In the genomic region with DNA sequence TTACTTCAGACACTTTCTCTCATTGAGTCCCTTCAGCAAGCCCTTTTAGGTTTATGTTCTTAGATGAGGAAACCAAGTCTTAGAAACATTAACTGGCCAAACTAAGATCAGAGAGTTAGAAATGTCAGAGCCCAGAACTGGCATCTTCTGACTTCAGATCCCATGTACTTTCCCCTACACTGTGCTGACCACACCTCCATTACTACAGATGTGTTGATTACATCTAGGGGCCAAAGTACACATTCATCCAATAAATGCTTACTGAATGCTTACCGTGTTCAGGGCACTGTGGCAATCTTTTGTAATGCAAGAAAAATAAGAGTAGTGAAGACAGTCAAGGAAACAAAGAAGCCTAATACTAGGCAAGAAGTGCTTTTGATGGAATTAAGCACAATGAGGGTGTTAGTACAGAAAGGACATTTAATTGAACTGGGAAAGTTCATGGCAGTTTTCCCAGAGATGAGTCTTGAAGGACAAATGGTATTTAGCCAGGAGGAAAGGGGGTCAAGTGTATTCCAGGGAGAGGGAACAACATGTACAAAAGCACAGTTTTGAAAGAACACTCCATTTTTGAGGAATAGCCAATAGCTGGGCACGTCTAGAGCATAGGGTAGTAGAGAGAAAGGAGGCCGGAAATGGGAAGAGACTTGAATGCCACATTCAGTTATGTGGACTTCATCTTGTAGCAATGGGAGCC, we compare ENCODE assay signal across 18 cellular contexts.
DNase-seq lines count a peak whose midpoint lies in the region; ATAC-seq, FAIRE-seq and TF ChIP-seq lines count a peak whose summit lies in the region.
"Had no signal": no experiment of that assay in that cellular context is flagged by ENCODE, and none has a peak within 500 bp of the region (broad histone marks: within the 10 kb centered on the region; RNA-seq: fewer than 3 reads in every experiment).

No MANE protein-coding gene starts in this region.

- peak overlapping the region; percentile 40 for H2BK20ac ChIP-seq in IMR-90 (ENCODE audit: low read depth, low read length)

- POLR2A ChIA-PET in IMR-90 (lab: Charles Lee; ENCODE audit: unreplicated experiment) (no interaction called here), HepG2 (lab: Yijun Ruan, JAX) (no interaction called here)

- TF ChIP-seq CTCF in IMR-90 (conservative IDR thresholded peaks at IDR 0.05; ENCODE audit: low read depth, low read length) (no peak), HepG2 (CRISPR knock-in tag; IDR thresholded peaks at IDR 0.05) (no peak), lower leg skin (IDR thresholded peaks at IDR 0.05) (no peak), GM13976 (IDR thresholded peaks at IDR 0.05; ENCODE audit: borderline replicate concordance, control extremely low read depth, extremely low read depth, insufficient read depth, missing control alignments) (no peak)

- DNase-seq in IMR-90 = no peak
- DNase-seq in cerebellum (ENCODE audit: low spot score) = peak; percentile 0
- DNase-seq in HepG2 (ENCODE audit: low spot score) = no peak
- DNase-seq in small intestine = peak; percentile 95
- no peak for DNase-seq in HTR-8/SVneo (ENCODE audit: insufficient read length, low spot score)
- no peak for DNase-seq in NOMO-1 treated with DMSO at 0.1 percent for 48 hours (lab: John Stamatoyannopoulos, UW; ENCODE audit: unreplicated experiment)
- no peak for DNase-seq in lower leg skin (ENCODE audit: low spot score in 2 of 2)
- DNase-seq in GM13976 (ENCODE audit: low spot score) = no peak
- DNase-seq: activated CD8-positive, alpha-beta memory T cell treated with anti-CD3 and anti-CD28 coated beads, Interleukin-2, amount 10 ng/mL, durations not matched to agents 7 days and 5 days; activated naive CD4-positive, alpha-beta T cell treated with anti-CD3 and anti-CD28 coated beads for 36 hours; central memory CD4-positive, alpha-beta T cell; DMS 273 treated with DMSO at 0.1 percent for 48 hours; H7; MG63; NCI-H2107; ovary; thyroid gland had no signal

- no peak overlapping the region for H2AK9ac ChIP-seq in IMR-90 (replicated peaks; ENCODE audit: low read depth, low read length, poor library complexity)

- CTCF ChIA-PET in IMR-90 (lab: Yijun Ruan, JAX) (interaction anchor here (0.7 kb wide), 1 partner anchor 20 kb away, joined by 3 read pairs; no protein-coding TSS in a partner anchor), HepG2 (lab: Yijun Ruan, JAX; ENCODE audit: low intra/inter-chr PET ratio, low total read pairs) (no interaction called here)

- H2AFZ ChIP-seq in IMR-90 (replicated peaks; ENCODE audit: low read length, poor library complexity) = no peak overlapping the region
- no peak overlapping the region for H2AFZ ChIP-seq in HepG2 (ENCODE audit: low read length)

- H2BK5ac ChIP-seq in IMR-90 (ENCODE audit: low read depth, low read length, poor library complexity, severe bottlenecking) = no peak overlapping the region

- H3K36me3 ChIP-seq in IMR-90 (ENCODE audit: control insufficient read depth, insufficient read depth, low read length) (no peaks in the 10 kb centered on the region), HepG2 (replicated peaks in 1 of 2; ENCODE audit: control insufficient read depth in 1 of 2, insufficient read depth in 2 of 2, low read length in 2 of 2) (no peaks in the 10 kb centered on the region), small intestine (ENCODE audit: control insufficient read depth in 2 of 2, insufficient read depth in 2 of 2, low read length in 2 of 2) (no peaks in the 10 kb centered on the region)
- H3K36me3 ChIP-seq: MG63, ovary, thyroid gland had no signal

- peaks cover 11% of the 10 kb centered on the region; the same call in 1 of the 2 replicates for H3K4me1 ChIP-seq in IMR-90 (ENCODE audit: control insufficient read depth, insufficient read depth, low read length)
- H3K4me1 ChIP-seq in HepG2 (ENCODE audit: insufficient read depth, low read length) = no peaks in the 10 kb centered on the region
- peaks cover 3 to 6% of the 10 kb centered on the region in 2 donors for H3K4me1 ChIP-seq in small intestine (ENCODE audit: control insufficient read depth in 2 of 2, insufficient read depth in 1 of 2, low read depth in 1 of 2, low read length in 1 of 2)
- H3K4me1 ChIP-seq: thyroid gland had no signal

- H3K14ac ChIP-seq in IMR-90 (replicated peaks; ENCODE audit: low read depth, low read length) = peak overlapping the region; percentile 60

- no peaks in the 10 kb centered on the region for H3K79me2 ChIP-seq in HepG2 (ENCODE audit: insufficient read depth, low read length)

- TF ChIP-seq EP300 in HepG2 (IDR thresholded peaks at IDR 0.05; ENCODE audit: low read depth in 2 of 2, low read length in 2 of 2) (no peak), HepG2 (CRISPR knock-in tag; IDR thresholded peaks at IDR 0.05; ENCODE audit: borderline replicate concordance) (no peak)

- H3K23ac ChIP-seq in IMR-90 (ENCODE audit: low read depth, low read length) = no peak overlapping the region

- dilution Hi-C loops in IMR-90 (cut with HindIII; ENCODE audit: low sequenced_read_pairs, unreplicated experiment) = no loop called here

- no peak for ATAC-seq in IMR-90 (ENCODE audit: low read depth)
- peak; percentile 46; the same call in 1 of the 3 replicates for ATAC-seq in HepG2
- ATAC-seq: activated CD8-positive, alpha-beta memory T cell treated with anti-CD3 and anti-CD28 coated beads, Interleukin-2, amount 10 ng/mL, durations not matched to agents 7 days and 5 days had no signal

- H4K20me1 ChIP-seq in IMR-90 (ENCODE audit: insufficient read depth, low read length) (no peaks in the 10 kb centered on the region), HepG2 (ENCODE audit: insufficient read depth, low read length) (no peaks in the 10 kb centered on the region; the same call in 1 of the 2 replicates)

- H3K27ac ChIP-seq in IMR-90 (ENCODE audit: insufficient read depth, low read length) = no peak overlapping the region
- H3K27ac ChIP-seq in HepG2 (ENCODE audit: extremely low read length, insufficient read depth, low read length) = no peak overlapping the region
- H3K27ac ChIP-seq in small intestine (ENCODE audit: low read depth in 1 of 2, low read length in 1 of 2) = peak overlapping the region; percentile 61 to 77
- H3K27ac ChIP-seq: HL-60, ovary, thyroid gland had no signal

- FAIRE-seq in HepG2 (lab: Jason Lieb, UNC) (no peak), small intestine (lab: Jason Lieb, UNC) (peak; percentile 39), HTR-8/SVneo (lab: Jason Lieb, UNC) (no peak)

- TF ChIP-seq RAD21 in IMR-90 (IDR thresholded peaks at IDR 0.05; ENCODE audit: low read length) = no peak
- no peak for TF ChIP-seq RAD21 in HepG2 (CRISPR knock-in tag; IDR thresholded peaks at IDR 0.05)

- TF ChIP-seq POLR2A in IMR-90 (IDR thresholded peaks at IDR 0.05; ENCODE audit: low read depth, low read length) (no peak), HepG2 (IDR thresholded peaks at IDR 0.05; ENCODE audit: insufficient read depth in 1 of 2, low read depth in 2 of 2, low read length in 2 of 2) (no peak), lower leg skin (IDR thresholded peaks at IDR 0.05) (no peak)

- H2AK5ac ChIP-seq in IMR-90 (ENCODE audit: low read depth, low read length) = peak overlapping the region; percentile 23; the same call in 1 of the 2 replicates

- H4K5ac ChIP-seq in IMR-90 (ENCODE audit: low read depth, low read length) = peak overlapping the region; percentile 68; the same call in 1 of the 2 replicates

- no peak overlapping the region for H3K56ac ChIP-seq in IMR-90 (ENCODE audit: extremely low read depth, insufficient read depth, low read length)

- H3K4me2 ChIP-seq in IMR-90 (ENCODE audit: low read depth, low read length) (no peak overlapping the region), HepG2 (ENCODE audit: low read depth, low read length) (no peak overlapping the region)

- H2BK120ac ChIP-seq in IMR-90 (ENCODE audit: low read depth, low read length) = peak overlapping the region; percentile 81

- in situ Hi-C loops in IMR-90 (cut with MboI; ENCODE audit: low sequenced_read_pairs) = no loop called here
- in situ Hi-C loops in HepG2 (cut with HindIII; ENCODE audit: extremely low pct_ligation_motif_present, low pct_unique_long_range_greater_than_20kb) = no loop called here
- in situ Hi-C loops in GM13976 (cut with MboI; ENCODE audit: low sequenced_read_pairs, unreplicated experiment) = no loop called here

- H4K91ac ChIP-seq in IMR-90 (ENCODE audit: insufficient read depth, low read depth, low read length) = peak overlapping the region; percentile 60; the same call in 1 of the 2 replicates

- intact Hi-C loops in IMR-90 (cut with micrococcal nuclease) = no loop called here
- intact Hi-C loops in HepG2 (cut with micrococcal nuclease; ENCODE audit: unreplicated experiment) = no loop called here
- intact Hi-C loops in lower leg skin (cut with DNase I; ENCODE audit: low total_unique reads) = no loop called here

- H3K18ac ChIP-seq in IMR-90 (ENCODE audit: low read depth, low read length) = peak overlapping the region; percentile 92; the same call in 1 of the 2 replicates

- H3K9me1 ChIP-seq in IMR-90 (ENCODE audit: insufficient read depth, low read length) = no peaks in the 10 kb centered on the region

- H2BK15ac ChIP-seq in IMR-90 (ENCODE audit: low read depth, low read length) = peak overlapping the region; percentile 22; the same call in 2 of the 3 replicates

- H3K4me3 ChIP-seq in IMR-90 (ENCODE audit: insufficient read depth, low read depth, low read length) (no peak overlapping the region), HepG2 (replicated peaks in 1 of 3; ENCODE audit: insufficient read depth in 1 of 3, low read depth in 2 of 3, low read length in 3 of 3) (no peak overlapping the region), small intestine (ENCODE audit: low read depth in 1 of 2, low read length in 2 of 2) (no peak overlapping the region), lower leg skin (ENCODE audit: low read depth, poor library complexity, severe bottlenecking) (no peak overlapping the region)
- H3K4me3 ChIP-seq: MG63, ovary, thyroid gland had no signal

- peak overlapping the region in 1 of 2 experiments; percentile 11; a peak in 1 of 4 replicates for H4K8ac ChIP-seq in IMR-90 (ENCODE audit: low read depth in 2 of 2, low read length in 2 of 2)

- H3K9me3 ChIP-seq in IMR-90 (ENCODE audit: control insufficient read depth, insufficient read depth, low read length) (no peaks in the 10 kb centered on the region), HepG2 (ENCODE audit: low read length) (no peaks in the 10 kb centered on the region), small intestine (ENCODE audit: control insufficient read depth, low read depth) (no peaks in the 10 kb centered on the region)
- H3K9me3 ChIP-seq: MG63, ovary, thyroid gland had no signal

- H3K4ac ChIP-seq in IMR-90 (ENCODE audit: low read depth, low read length) = peak overlapping the region; percentile 52; the same call in 1 of the 2 replicates

- H3K27me3 ChIP-seq in IMR-90 (ENCODE audit: control insufficient read depth, insufficient read depth, low read length) (no peaks in the 10 kb centered on the region), HepG2 (ENCODE audit: control insufficient read depth in 1 of 2, insufficient read depth in 2 of 2, low read length in 2 of 2) (no peaks in the 10 kb centered on the region), small intestine (ENCODE audit: control insufficient read depth in 2 of 2, insufficient read depth in 2 of 2, low read length in 2 of 2) (no peaks in the 10 kb centered on the region)
- H3K27me3 ChIP-seq: MG63, ovary, thyroid gland had no signal

- H3K9ac ChIP-seq in IMR-90 (ENCODE audit: low read depth, low read length) (no peak overlapping the region), HepG2 (ENCODE audit: insufficient read depth, low read depth, low read length) (no peak overlapping the region)

- BruUV-seq in IMR-90 (replicated peaks; lab: Mats Ljungman, UMichigan) (no TSS peak), HepG2 (replicated peaks; lab: Mats Ljungman, UMichigan) (no TSS peak)

- H3K79me1 ChIP-seq in IMR-90 (ENCODE audit: low read depth in 1 of 2, low read length in 2 of 2) = no peaks in the 10 kb centered on the region

- WGBS in IMR-90 (ENCODE audit: extremely low coverage in 2 of 2, insufficient read length in 1 of 2), 2 experiments = 67% methylated on average over 1 of the region's 3 CpGs; no CpG with 5 or more reads in 1 of the 2 experiments
- WGBS in HepG2 (ENCODE audit: low lambda C conversion rate) = 31% methylated on average over 3 of the region's 3 CpGs
- 63 to 70% (median 69%) methylated on average over 3 of the region's 3 CpGs for WGBS in small intestine, 3 donors
- 69 to 72% methylated on average over 3 of the region's 3 CpGs for WGBS in lower leg skin, 2 donors

Comparison
In these comparisons a context has a peak if more than half of its experiments do, and no peak if none do; other contexts are left out.
1. DNase-seq: peak in cerebellum (single experiment) and small intestine (single experiment); none in IMR-90 (single experiment), HepG2 (single experiment), HTR-8/SVneo (single experiment), NOMO-1 treated with DMSO at 0.1 percent for 48 hours (single experiment), lower leg skin (0 of 2) and GM13976 (single experiment).
2. H3K27ac ChIP-seq: peak in small intestine (2 of 2); none in IMR-90 (single experiment) and HepG2 (single experiment).